27 cellular contexts compared by ENCODE assay signal in the genomic region with DNA sequence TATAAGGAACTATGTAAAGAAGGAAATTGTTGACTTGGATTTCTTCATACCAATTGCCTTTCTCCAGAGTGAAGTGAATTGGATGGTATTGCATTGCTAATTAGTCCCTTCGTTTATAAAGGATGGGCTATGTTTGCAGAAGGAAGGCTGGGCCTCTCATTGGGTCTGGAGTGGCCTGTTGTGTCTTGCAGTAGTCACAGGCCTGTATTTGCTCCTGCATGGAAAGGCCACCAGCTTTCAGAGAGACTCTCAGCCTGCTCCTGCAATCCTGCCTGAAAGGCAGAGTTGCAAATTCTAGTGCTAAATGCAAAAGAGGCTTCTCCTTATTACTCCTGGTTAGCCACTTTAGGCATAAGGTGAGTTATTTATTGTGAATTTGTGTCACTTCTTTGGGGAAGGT.
DNase-seq lines count a peak whose midpoint lies in the region; ATAC-seq and TF ChIP-seq lines count a peak whose summit lies in the region.
"Had no signal": no experiment of that assay in that cellular context is flagged by ENCODE, and none has a peak within 500 bp of the region (broad histone marks: within the 10 kb centered on the region; RNA-seq: fewer than 3 reads in every experiment).

No MANE protein-coding gene starts in this region.

- H3K9me3 ChIP-seq in SJCRH30 (replicated peaks), result 0 out of 2 replicates have a peak, but pooled peaks cover 3% of the 10 kb centered on the region
- no peaks in the 10 kb centered on the region for H3K9me3 ChIP-seq in left lung
- no peaks in the 10 kb centered on the region for H3K9me3 ChIP-seq in thyroid gland
- H3K9me3 ChIP-seq: right atrium auricular region, upper lobe of left lung had no signal

- H3K4me1 ChIP-seq in SJCRH30, result peaks cover 43% of the 10 kb centered on the region
- H3K4me1 ChIP-seq in left lung, result no peaks in the 10 kb centered on the region
- H3K4me1 ChIP-seq in thyroid gland, result no peaks in the 10 kb centered on the region
- H3K4me1 ChIP-seq: BLaER1, upper lobe of left lung had no signal

- H3K27me3 ChIP-seq in SJCRH30, result no peaks in the 10 kb centered on the region
- H3K27me3 ChIP-seq in left lung, result no peaks in the 10 kb centered on the region
- H3K27me3 ChIP-seq in thyroid gland, result no peaks in the 10 kb centered on the region
- H3K27me3 ChIP-seq: BLaER1, right atrium auricular region, upper lobe of left lung had no signal

- intact Hi-C loops in left lung (cut with DNase I), result no loop called here
- intact Hi-C loops in thyroid gland (cut with DNase I), result no loop called here

- no peak overlapping the region for H3K4me3 ChIP-seq in SJCRH30
- no peak overlapping the region for H3K4me3 ChIP-seq in left lung
- H3K4me3 ChIP-seq in thyroid gland (replicated peaks in 1 of 3), result no peak overlapping the region
- H3K4me3 ChIP-seq: BLaER1, right atrium auricular region, upper lobe of left lung had no signal

- DNase-seq in NCI-H345 (lab: John Stamatoyannopoulos, UW) (peak; percentile 2), NCI-H345 treated with DMSO at 0.1 percent for 48 hours (lab: John Stamatoyannopoulos, UW; ENCODE audit: unreplicated experiment) (no peak), NCI-H1092 treated with DMSO at 0.1 percent for 48 hours (lab: John Stamatoyannopoulos, UW) (peak; percentile 49), SJCRH30 (peak in 1 of 2 experiments; percentile 24), left lung (no peak), thyroid gland (no peak), DMS53 (lab: John Stamatoyannopoulos, UW) (no peak)
- DNase-seq in stimulated activated naive CD4-positive, alpha-beta T cell treated with Interleukin-2 at 50 U/mL for 16 hours (lab: John Stamatoyannopoulos, UW), result no peak
- DNase-seq: ACHN; activated CD4-positive, alpha-beta T cell treated with anti-CD3 and anti-CD28 coated beads, Interleukin-2, amount 50 U/mL, for 48 hours; activated CD8-positive, alpha-beta memory T cell treated with anti-CD3 and anti-CD28 coated beads, Interleukin-2, amount 50 U/mL, for 4 hours; activated naive CD4-positive, alpha-beta T cell treated with anti-CD3 and anti-CD28 coated beads, Interleukin-2, amount 50 U/mL, for 16 hours; amygdala; DMS79 treated with DMSO at 0.1 percent for 48 hours; effector memory CD4-positive, alpha-beta T cell; NCI-H2171 treated with DMSO at 0.1 percent for 48 hours; NCI-H774; stimulated activated CD4-positive, alpha-beta T cell treated with anti-CD3 and anti-CD28 coated beads, Interleukin-12 subunit alpha, Interleukin-12 subunit beta, amount 100 ng/mL, for 4 hours; stimulated activated CD4-positive, alpha-beta T cell treated with anti-CD3 and anti-CD28 coated beads, Interleukin-4, amount 100 ng/mL, for 24 hours; substantia nigra; upper lobe of left lung had no signal

- TF ChIP-seq POLR2A in thyroid gland (IDR thresholded peaks at IDR 0.05), result no peak

- H3K27ac ChIP-seq in SJCRH30, result peak overlapping the region; percentile 40; the same call in 1 of the 2 replicates
- H3K27ac ChIP-seq in left lung, result no peak overlapping the region
- H3K27ac ChIP-seq in thyroid gland, result no peak overlapping the region
- H3K27ac ChIP-seq: BLaER1, HL-60, right atrium auricular region, RWPE1, upper lobe of left lung had no signal

- ATAC-seq in left lung, result peak; percentile 60
- ATAC-seq: activated CD4-positive, CD25-positive, alpha-beta regulatory T cell treated with anti-CD3 and anti-CD28 coated beads, Interleukin-2, amount 50 U/mL, for 24 hours; stimulated activated effector memory CD8-positive, alpha-beta T cell treated with anti-CD3 and anti-CD28 coated beads, Interleukin-12 subunit alpha, Interleukin-12 subunit beta, amount 100 ng/mL, for 72 hours had no signal

- WGBS in thyroid gland, 2 donors, result 77 to 81% methylated on average over 1 of the region's 1 CpG

- no peak for TF ChIP-seq CTCF in left lung (IDR thresholded peaks at IDR 0.05)
- no peak for TF ChIP-seq CTCF in thyroid gland (IDR thresholded peaks at IDR 0.05)

- H3K36me3 ChIP-seq in SJCRH30 (0 out of 2 replicates have a peak, but pooled peaks cover 2% of the 10 kb centered on the region), left lung (peaks cover 0 to 8% of the 10 kb centered on the region in 2 donors), thyroid gland (no peaks in the 10 kb centered on the region)

Comparison
In these comparisons a context has a peak if more than half of its experiments do, and no peak if none do; other contexts are left out.
1. DNase-seq: peak in NCI-H345 (single experiment) and NCI-H1092 treated with DMSO at 0.1 percent for 48 hours (single experiment); none in NCI-H345 treated with DMSO at 0.1 percent for 48 hours (single experiment), left lung (0 of 2), stimulated activated naive CD4-positive, alpha-beta T cell treated with Interleukin-2 at 50 U/mL for 16 hours (single experiment), thyroid gland (0 of 2) and DMS53 (single experiment).